Comparison of ENCODE assay signal across 29 cellular contexts in the genomic region with DNA sequence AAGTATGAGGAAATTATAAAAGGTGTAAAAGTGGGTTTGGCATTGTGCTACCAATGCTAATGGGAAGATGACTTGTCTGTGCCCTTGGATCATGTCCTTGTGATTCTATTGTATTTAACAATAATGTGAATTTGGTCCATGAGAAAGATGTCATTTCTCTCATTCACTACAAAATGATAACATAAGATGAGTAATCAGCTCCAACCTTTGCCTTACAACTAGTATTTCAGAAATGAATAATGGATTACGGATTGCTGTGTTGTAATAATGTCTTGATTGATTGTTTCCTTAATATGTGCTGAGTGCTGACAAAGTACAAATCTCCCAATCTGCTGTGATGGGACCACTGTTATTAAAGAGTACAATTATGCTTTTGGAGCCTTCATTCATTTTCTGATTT.
"Had no signal": no experiment of that assay in that cellular context is flagged by ENCODE, and none has a peak within 500 bp of the region (broad histone marks: within the 10 kb centered on the region; RNA-seq: fewer than 3 reads in every experiment).

No MANE protein-coding gene starts in this region.

- H3K27ac Mint-ChIP-seq: activated CD4-positive, alpha-beta T cell treated with anti-CD3 and anti-CD28 coated beads for 36 hours; activated naive CD4-positive, alpha-beta T cell treated with anti-CD3 and anti-CD28 coated beads for 36 hours; activated naive CD8-positive, alpha-beta T cell treated with anti-CD3 and anti-CD28 coated beads for 36 hours; activated T-helper 1 cell treated with anti-CD3 and anti-CD28 coated beads, Interleukin-12 subunit alpha, Interleukin-12 subunit beta, Interleukin-2, Interleukin-4 antibody, amounts not matched to agents 30 ng/mL and 10 ng/mL and 1 ng/mL, durations not matched to agents 14 hours and 24 hours and 36 hours; natural killer cell; neural progenitor cell; stimulated activated naive B cell treated with anti-CD40 and anti-IgM and Interleukin-4, amounts not matched to agents 10 μg/mL and 1 μg/mL and 100 μg/mL, for 72 hours had no signal

- H3K79me2 ChIP-seq: parathyroid adenoma had no signal

- H2AFZ ChIP-seq: neural progenitor cell, parathyroid adenoma had no signal

- H3K9me3 Mint-ChIP-seq: activated naive CD4-positive, alpha-beta T cell treated with anti-CD3 and anti-CD28 coated beads for 36 hours; activated naive CD8-positive, alpha-beta T cell treated with anti-CD3 and anti-CD28 coated beads for 36 hours; activated T-helper 1 cell treated with anti-CD3 and anti-CD28 coated beads, Interleukin-12 subunit alpha, Interleukin-12 subunit beta, Interleukin-2, Interleukin-4 antibody, amounts not matched to agents 30 ng/mL and 10 ng/mL and 1 ng/mL, durations not matched to agents 14 hours and 24 hours and 36 hours; neural progenitor cell had no signal

- H3K36me3 Mint-ChIP-seq: activated naive CD8-positive, alpha-beta T cell treated with anti-CD3 and anti-CD28 coated beads for 36 hours; natural killer cell; neural progenitor cell; stimulated activated naive B cell treated with anti-CD40 and anti-IgM and Interleukin-4, amounts not matched to agents 10 μg/mL and 1 μg/mL and 100 μg/mL, for 72 hours had no signal

- H3K36me3 ChIP-seq: adrenal gland, brain microvascular endothelial cell, esophagus squamous epithelium, gastrocnemius medialis, left lung, lower lobe of right lung, neural progenitor cell, suprapubic skin, tibial artery, upper lobe of right lung had no signal

- H3K4me1 ChIP-seq: adrenal gland, esophagus squamous epithelium, gastrocnemius medialis, left lung, lower lobe of right lung, neural progenitor cell, parathyroid adenoma, psoas muscle, suprapubic skin, tibial artery, upper lobe of right lung had no signal

- H3K4me1 Mint-ChIP-seq: activated CD4-positive, alpha-beta T cell treated with anti-CD3 and anti-CD28 coated beads for 36 hours; activated naive CD8-positive, alpha-beta T cell treated with anti-CD3 and anti-CD28 coated beads for 36 hours; natural killer cell; neural progenitor cell had no signal

- H3K4me3 Mint-ChIP-seq: activated CD4-positive, alpha-beta T cell treated with anti-CD3 and anti-CD28 coated beads for 36 hours; activated naive CD4-positive, alpha-beta T cell treated with anti-CD3 and anti-CD28 coated beads for 36 hours; activated naive CD8-positive, alpha-beta T cell treated with anti-CD3 and anti-CD28 coated beads for 36 hours; activated T-helper 1 cell treated with anti-CD3 and anti-CD28 coated beads, Interleukin-12 subunit alpha, Interleukin-12 subunit beta, Interleukin-2, Interleukin-4 antibody, amounts not matched to agents 30 ng/mL and 10 ng/mL and 1 ng/mL, durations not matched to agents 14 hours and 24 hours and 36 hours; natural killer cell; neural progenitor cell; stimulated activated naive B cell treated with anti-CD40 and anti-IgM and Interleukin-4, amounts not matched to agents 10 μg/mL and 1 μg/mL and 100 μg/mL, for 72 hours had no signal

- H3K27me3 ChIP-seq: adrenal gland, brain microvascular endothelial cell, esophagus squamous epithelium, gastrocnemius medialis, left lung, neural progenitor cell, suprapubic skin, tibial artery, upper lobe of right lung had no signal

- H3K9ac ChIP-seq: neural progenitor cell, parathyroid adenoma had no signal

- ATAC-seq: activated CD4-positive, alpha-beta T cell treated with anti-CD3 and anti-CD28 coated beads for 36 hours; gastrocnemius medialis; left lung; lower lobe of right lung; natural killer cell; psoas muscle; stimulated activated naive B cell treated with anti-CD40 and anti-IgM and Interleukin-4, amounts not matched to agents 10 μg/mL and 1 μg/mL and 100 μg/mL, for 72 hours; upper lobe of right lung had no signal

- H3K4me3 ChIP-seq: adrenal gland, esophagus squamous epithelium, gastrocnemius medialis, left lung, lower lobe of right lung, neural progenitor cell, psoas muscle, suprapubic skin, tibial artery, upper lobe of right lung had no signal

- H3K27me3 Mint-ChIP-seq: activated CD4-positive, alpha-beta T cell treated with anti-CD3 and anti-CD28 coated beads for 36 hours; activated naive CD8-positive, alpha-beta T cell treated with anti-CD3 and anti-CD28 coated beads for 36 hours; stimulated activated naive B cell treated with anti-CD40 and anti-IgM and Interleukin-4, amounts not matched to agents 10 μg/mL and 1 μg/mL and 100 μg/mL, for 72 hours had no signal

- H3K4me2 ChIP-seq: neural progenitor cell had no signal

- H3K9me3 ChIP-seq: esophagus squamous epithelium, gastrocnemius medialis, lower lobe of right lung, psoas muscle, suprapubic skin, tibial artery, upper lobe of right lung had no signal

- DNase-seq: activated CD4-positive, alpha-beta T cell treated with anti-CD3 and anti-CD28 coated beads for 36 hours; activated CD4-positive, alpha-beta T cell treated with anti-CD3 and anti-CD28 coated beads, Interleukin-2, amount 50 U/mL, for 48 hours; activated CD4-positive, CD25-positive, alpha-beta regulatory T cell; activated CD8-positive, alpha-beta memory T cell treated with anti-CD3 and anti-CD28 coated beads, Interleukin-2, amount 50 U/mL, for 4 hours; activated effector memory CD4-positive, alpha-beta T cell treated with anti-CD3 and anti-CD28 coated beads, Interleukin-2, amount 50 U/mL, for 16 hours; activated naive CD4-positive, alpha-beta T cell treated with anti-CD3 and anti-CD28 coated beads for 36 hours; activated naive CD8-positive, alpha-beta T cell treated with anti-CD3 and anti-CD28 coated beads for 36 hours; activated T-cell treated with anti-CD3 and anti-CD28 coated beads, Interleukin-2, amount 50 U/mL, for 1 hour; adrenal gland; brain microvascular endothelial cell; central memory CD4-positive, alpha-beta T cell; esophagus squamous epithelium; gastrocnemius medialis; glutamatergic neuron; left lung; lower lobe of right lung; mesendoderm; natural killer cell; occipital lobe; psoas muscle; stimulated activated CD4-positive, alpha-beta T cell treated with anti-CD3 and anti-CD28 coated beads, Interleukin-15, amount 100 ng/mL, for 24 hours; stimulated activated CD4-positive, alpha-beta T cell treated with anti-CD3 and anti-CD28 coated beads, Interleukin-2, amount 100 ng/mL, for 24 hours; stimulated activated naive B cell treated with anti-CD40 and anti-IgM and Interleukin-4, amounts not matched to agents 10 μg/mL and 1 μg/mL and 100 μg/mL, for 72 hours; tibial artery; upper lobe of right lung had no signal

- H3K27ac ChIP-seq: adrenal gland, brain microvascular endothelial cell, esophagus squamous epithelium, gastrocnemius medialis, left lung, lower lobe of right lung, neural progenitor cell, parathyroid adenoma, psoas muscle, suprapubic skin, tibial artery, upper lobe of right lung had no signal
